In the genomic region with DNA sequence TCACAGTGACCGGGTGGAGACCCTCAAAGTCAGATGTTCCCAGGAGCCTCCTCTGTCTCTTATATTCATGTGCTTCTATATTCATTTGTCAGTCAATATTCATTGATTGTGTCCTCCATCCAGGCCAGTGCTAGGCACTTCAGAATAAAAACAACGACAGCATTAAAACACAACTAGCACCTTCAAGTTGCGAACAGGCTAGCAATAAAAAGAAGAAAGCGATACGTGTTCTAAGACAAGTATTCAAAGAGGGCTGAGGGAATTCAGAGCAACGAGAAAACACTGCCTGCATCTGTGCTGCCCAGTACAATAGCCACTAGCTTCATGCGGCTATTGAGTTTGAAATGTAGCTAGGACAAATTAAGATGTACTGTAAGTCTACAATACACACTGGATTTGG, we compare ENCODE assay signal across 18 cellular contexts.
"Had no signal": no experiment of that assay in that cellular context is flagged by ENCODE, and none has a peak within 500 bp of the region (broad histone marks: within the 10 kb centered on the region; RNA-seq: fewer than 3 reads in every experiment).

No MANE protein-coding gene starts in this region.

- H3K36me3 ChIP-seq: colonic mucosa, gastrocnemius medialis, right lobe of liver had no signal

- H3K4me1 Mint-ChIP-seq: activated T-helper 17 cell treated with anti-CD3 and anti-CD28 coated beads, Interleukin-2, amount 50 U/mL, for 72 hours; central memory CD8-positive, alpha-beta T cell; memory B cell; stimulated activated memory B cell treated with anti-CD40 and anti-IgM and Interleukin-4, amounts not matched to agents 10 μg/mL and 1 μg/mL and 100 μg/mL, for 72 hours had no signal

- H3K4me1 ChIP-seq: ascending aorta, colonic mucosa had no signal

- H3K9me3 Mint-ChIP-seq: activated naive CD4-positive, alpha-beta T cell treated with anti-CD3 and anti-CD28 coated beads, Interleukin-2, amount 50 U/mL, for 72 hours; activated T-helper 17 cell treated with anti-CD3 and anti-CD28 coated beads, Interleukin-2, amount 50 U/mL, for 72 hours; central memory CD8-positive, alpha-beta T cell; memory B cell; stimulated activated memory B cell treated with anti-CD40 and anti-IgM and Interleukin-4, amounts not matched to agents 10 μg/mL and 1 μg/mL and 100 μg/mL, for 72 hours had no signal

- H3K9me3 ChIP-seq: ascending aorta, colonic mucosa, esophagus squamous epithelium, gastrocnemius medialis, mucosa of descending colon, right lobe of liver had no signal

- H3K27me3 ChIP-seq: ascending aorta, colonic mucosa, esophagus squamous epithelium, gastrocnemius medialis, right lobe of liver had no signal

- H3K4me2 ChIP-seq: smooth muscle cell had no signal

- H3K27ac Mint-ChIP-seq: activated CD8-positive, alpha-beta T cell treated with anti-CD3 and anti-CD28 coated beads, Interleukin-2, amount 10 ng/mL, durations not matched to agents 7 days and 5 days; activated naive CD4-positive, alpha-beta T cell treated with anti-CD3 and anti-CD28 coated beads, Interleukin-2, amount 50 U/mL, for 72 hours; activated T-helper 17 cell treated with anti-CD3 and anti-CD28 coated beads, Interleukin-2, amount 50 U/mL, for 72 hours; memory B cell; stimulated activated memory B cell treated with anti-CD40 and anti-IgM and Interleukin-4, amounts not matched to agents 10 μg/mL and 1 μg/mL and 100 μg/mL, for 72 hours had no signal

- ATAC-seq: activated CD8-positive, alpha-beta T cell treated with anti-CD3 and anti-CD28 coated beads, Interleukin-2, amount 10 ng/mL, durations not matched to agents 7 days and 5 days; activated naive CD4-positive, alpha-beta T cell treated with anti-CD3 and anti-CD28 coated beads, Interleukin-2, amount 50 U/mL, for 72 hours; activated T-helper 17 cell treated with anti-CD3 and anti-CD28 coated beads, Interleukin-2, amount 50 U/mL, for 72 hours; gastrocnemius medialis; left cardiac atrium; mucosa of descending colon; right lobe of liver; stimulated activated memory B cell treated with anti-CD40 and anti-IgM and Interleukin-4, amounts not matched to agents 10 μg/mL and 1 μg/mL and 100 μg/mL, for 72 hours had no signal

- H3K27ac ChIP-seq: ascending aorta, colonic mucosa, esophagus squamous epithelium, right lobe of liver had no signal

- DNase-seq: activated CD4-positive, alpha-beta T cell treated with anti-CD3 and anti-CD28 coated beads for 1 hour; activated CD4-positive, alpha-beta T cell treated with anti-CD3 and anti-CD28 coated beads, Interleukin-2, amount 50 U/mL, for 1 hour; activated CD8-positive, alpha-beta T cell treated with anti-CD3 and anti-CD28 coated beads, Interleukin-2, amount 10 ng/mL, durations not matched to agents 7 days and 5 days; colonic mucosa; esophagus squamous epithelium; gastrocnemius medialis; left cardiac atrium; mucosa of descending colon; right lobe of liver; stimulated activated CD4-positive, alpha-beta T cell treated with anti-CD3 and anti-CD28 coated beads, Interleukin-15, amount 100 ng/mL, for 24 hours; T-helper 1 cell had no signal

- H3K36me3 Mint-ChIP-seq: activated naive CD4-positive, alpha-beta T cell treated with anti-CD3 and anti-CD28 coated beads, Interleukin-2, amount 50 U/mL, for 72 hours; memory B cell; stimulated activated memory B cell treated with anti-CD40 and anti-IgM and Interleukin-4, amounts not matched to agents 10 μg/mL and 1 μg/mL and 100 μg/mL, for 72 hours had no signal

- H3K4me3 ChIP-seq: ascending aorta, colonic mucosa, esophagus squamous epithelium, gastrocnemius medialis, mucosa of descending colon, right lobe of liver, smooth muscle cell had no signal

- H3K4me3 Mint-ChIP-seq: activated CD8-positive, alpha-beta T cell treated with anti-CD3 and anti-CD28 coated beads, Interleukin-2, amount 10 ng/mL, durations not matched to agents 7 days and 5 days; activated T-helper 17 cell treated with anti-CD3 and anti-CD28 coated beads, Interleukin-2, amount 50 U/mL, for 72 hours; central memory CD8-positive, alpha-beta T cell; memory B cell; stimulated activated memory B cell treated with anti-CD40 and anti-IgM and Interleukin-4, amounts not matched to agents 10 μg/mL and 1 μg/mL and 100 μg/mL, for 72 hours had no signal
